In the genomic region with DNA sequence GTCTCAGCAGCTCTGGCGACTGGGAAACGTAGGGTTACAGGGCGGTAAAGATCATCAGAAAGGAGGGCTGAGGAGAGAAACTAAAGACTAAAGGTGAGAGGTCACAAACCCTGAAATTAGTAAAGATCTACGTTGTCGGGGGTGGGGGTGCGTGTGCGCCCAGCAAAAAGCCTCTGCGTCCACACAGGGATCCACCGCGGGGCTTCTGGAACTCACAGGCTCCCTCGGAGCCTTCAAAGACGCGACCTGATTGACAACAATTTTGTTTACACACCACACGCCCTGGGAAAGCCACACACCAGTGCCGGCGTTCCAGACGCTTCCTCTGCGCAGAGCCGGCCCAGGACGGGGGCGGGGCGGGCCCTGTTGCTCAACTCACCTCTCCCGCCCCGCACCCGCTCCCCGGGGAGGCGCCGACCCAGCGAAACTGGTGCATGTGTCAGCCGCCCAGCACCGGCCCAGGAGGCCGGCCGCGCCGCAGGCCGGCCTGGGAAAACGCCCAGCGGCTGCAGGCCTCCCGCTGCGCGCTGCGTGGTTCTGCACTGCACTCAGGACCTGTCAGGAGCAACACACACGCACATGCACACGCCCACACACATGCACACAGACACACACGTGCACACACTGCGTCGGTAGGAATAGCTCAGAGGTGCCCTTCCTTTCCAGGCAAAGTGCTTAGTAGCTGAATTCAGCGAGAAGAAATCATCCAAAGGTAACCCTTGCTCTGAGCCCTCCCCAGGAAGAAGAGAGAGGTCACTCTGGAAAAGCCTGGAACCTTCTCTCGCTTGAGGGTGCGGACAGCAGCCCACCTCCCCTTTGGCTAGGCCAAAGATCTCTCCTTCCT, we compare ENCODE assay signal across 8 cellular contexts. TPM values are rescaled to one million over a fixed set of nuclear protein-coding genes. Genes with fewer than 3 reads are reported as not detected.
A peak's percentile ranks its signal among the peaks of the same experiment; 100 is the strongest.
DNase-seq lines count a peak whose midpoint lies in the region; ATAC-seq and TF ChIP-seq lines count a peak whose summit lies in the region.

No MANE protein-coding gene starts in this region.

- ATAC-seq in GM21723 (IDR thresholded peaks at IDR 0.05; ENCODE audit: unreplicated experiment): peak; percentile 75

- H3K9me3 Mint-ChIP-seq in activated CD4-positive, alpha-beta T cell treated with anti-CD3 and anti-CD28 coated beads, Interleukin-2, amount 10 ng/mL, durations not matched to agents 7 days and 5 days: no peaks in the 10 kb centered on the region

- CTCF ChIA-PET in activated CD4-positive, alpha-beta T cell treated with anti-CD3 and anti-CD28 coated beads, Interleukin-2, amount 10 ng/mL, durations not matched to agents 7 days and 5 days (lab: Charles Lee): interaction anchor here (1.0 kb wide), 1 partner anchor 31 kb away, joined by 3 read pairs; no protein-coding TSS in a partner anchor

- H3K4me1 ChIP-seq in colonic mucosa (peaks cover 8% of the 10 kb centered on the region), SJCRH30 (no peaks in the 10 kb centered on the region)

- no peaks in the 10 kb centered on the region for H3K36me3 Mint-ChIP-seq in activated CD4-positive, alpha-beta T cell treated with anti-CD3 and anti-CD28 coated beads, Interleukin-2, amount 10 ng/mL, durations not matched to agents 7 days and 5 days (ENCODE audit: low read depth)

- TF ChIP-seq POLR2A in lower leg skin (IDR thresholded peaks at IDR 0.05): no peak

- DNase-seq in Daoy (ENCODE audit: low read depth): peak; percentile 94
- DNase-seq in Kasumi-1 (lab: John Stamatoyannopoulos, UW): peak; percentile 69 to 71
- peak; percentile 65 for DNase-seq in activated CD4-positive, alpha-beta T cell treated with anti-CD3 and anti-CD28 coated beads, Interleukin-2, amount 10 ng/mL, durations not matched to agents 7 days and 5 days
- peak; percentile 98 for DNase-seq in colonic mucosa
- DNase-seq in lower leg skin (ENCODE audit: low spot score in 2 of 2): peak; percentile 92 to 98
- peak; percentile 68 to 69 for DNase-seq in stimulated activated CD4-positive, alpha-beta T cell treated with anti-CD3 and anti-CD28 coated beads, Interleukin-4, amount 100 ng/mL, for 4 hours
- DNase-seq in SJCRH30: no peak

- H3K9me3 ChIP-seq in colonic mucosa (no peaks in the 10 kb centered on the region), SJCRH30 (replicated peaks) (no peaks in the 10 kb centered on the region)

- H3K27ac ChIP-seq in colonic mucosa (peak overlapping the region; percentile 91), SJCRH30 (no peak overlapping the region)

- peaks cover 3% of the 10 kb centered on the region for H3K27me3 Mint-ChIP-seq in activated CD4-positive, alpha-beta T cell treated with anti-CD3 and anti-CD28 coated beads, Interleukin-2, amount 10 ng/mL, durations not matched to agents 7 days and 5 days

- TF ChIP-seq CTCF in colonic mucosa (IDR thresholded peaks at IDR 0.05) (no peak), lower leg skin (IDR thresholded peaks at IDR 0.05) (no peak)

- intact Hi-C loops in colonic mucosa (cut with DNase I): no loop called here
- intact Hi-C loops in lower leg skin (cut with DNase I; ENCODE audit: low total_unique reads): loop anchor here (5.0 kb wide), 1 partner anchor 57 kb away; a partner anchor contains a TSS

- H3K27me3 ChIP-seq in colonic mucosa (no peaks in the 10 kb centered on the region), SJCRH30 (no peaks in the 10 kb centered on the region)

- peaks cover 10% of the 10 kb centered on the region for H3K4me1 Mint-ChIP-seq in activated CD4-positive, alpha-beta T cell treated with anti-CD3 and anti-CD28 coated beads, Interleukin-2, amount 10 ng/mL, durations not matched to agents 7 days and 5 days

- WGBS in lower leg skin, 2 donors: 6 to 10% methylated on average over 26 to 41 of the region's 50 CpGs

- POLR2A ChIA-PET in activated CD4-positive, alpha-beta T cell treated with anti-CD3 and anti-CD28 coated beads, Interleukin-2, amount 10 ng/mL, durations not matched to agents 7 days and 5 days (lab: Charles Lee): no interaction called here

- peak overlapping the region; percentile 69 for H3K4me3 Mint-ChIP-seq in activated CD4-positive, alpha-beta T cell treated with anti-CD3 and anti-CD28 coated beads, Interleukin-2, amount 10 ng/mL, durations not matched to agents 7 days and 5 days

- H3K36me3 ChIP-seq in colonic mucosa (no peaks in the 10 kb centered on the region), SJCRH30 (no peaks in the 10 kb centered on the region)

- H3K4me3 ChIP-seq in colonic mucosa: peak overlapping the region; percentile 21
- no peak overlapping the region for H3K4me3 ChIP-seq in lower leg skin (ENCODE audit: low read depth, poor library complexity, severe bottlenecking)
- H3K4me3 ChIP-seq in SJCRH30: no peak overlapping the region

- peak overlapping the region; percentile 62 to 90 for H3K9ac ChIP-seq in colonic mucosa (ENCODE audit: low read depth in 2 of 2, low read length in 2 of 2)

- peak overlapping the region; percentile 74 for H3K27ac Mint-ChIP-seq in activated CD4-positive, alpha-beta T cell treated with anti-CD3 and anti-CD28 coated beads, Interleukin-2, amount 10 ng/mL, durations not matched to agents 7 days and 5 days

RNA-seq across cellular contexts. Expression of a gene that starts 57.2 kb away (rescaled TPM):
- total RNA-seq in Daoy (2014; rRNA removed; shearing (Covaris generic)): 15.7 and 16.3 TPM in 2 replicates
- 10 to 100 TPM; 76.8 to 89.6 TPM for total RNA-seq in activated CD4-positive, alpha-beta T cell treated with anti-CD3 and anti-CD28 coated beads, Interleukin-2, amount 10 ng/mL, durations not matched to agents 7 days and 5 days
- total RNA-seq in colonic mucosa: 10 to 100 TPM; 61.3 to 71.5 TPM
- total RNA-seq in lower leg skin: 100 to 1,000 TPM in 3 of 4 donors, 10 to 100 TPM in 1; 87.3 to 132 (median 102) TPM
- total RNA-seq in SJCRH30 (2014; rRNA removed; shearing (Covaris generic)): 24.7 and 28.5 TPM in 2 replicates

Comparison
In these comparisons a context has a peak if more than half of its experiments do, and no peak if none do; other contexts are left out.
1. DNase-seq: peak in Daoy (single experiment), Kasumi-1 (2 of 2), activated CD4-positive, alpha-beta T cell treated with anti-CD3 and anti-CD28 coated beads, Interleukin-2, amount 10 ng/mL, durations not matched to agents 7 days and 5 days (single experiment), colonic mucosa (single experiment), lower leg skin (2 of 2) and stimulated activated CD4-positive, alpha-beta T cell treated with anti-CD3 and anti-CD28 coated beads, Interleukin-4, amount 100 ng/mL, for 4 hours (2 of 2); none in SJCRH30 (0 of 2).